20 cellular contexts compared by ENCODE assay signal in genomic region chr11:11075515-11076171, GRCh38.
DNase-seq lines count a peak whose midpoint lies in the region; ATAC-seq and TF ChIP-seq lines count a peak whose summit lies in the region.
"Had no signal": no experiment of that assay in that cellular context is flagged by ENCODE, and none has a peak within 500 bp of the region (broad histone marks: within the 10 kb centered on the region; RNA-seq: fewer than 3 reads in every experiment).

No MANE protein-coding gene starts in this region.

- no peak overlapping the region for H2AK5ac ChIP-seq in mesenchymal stem cell (ENCODE audit: low read length, severe bottlenecking)

- CTCF ChIA-PET in HEK293 (lab: Yijun Ruan, JAX), result no interaction called here

- H2AFZ ChIP-seq in mesenchymal stem cell (ENCODE audit: low read depth, low read length), result no peak overlapping the region

- H4K20me1 ChIP-seq in BLaER1, result no peaks in the 10 kb centered on the region

- POLR2A ChIA-PET in HEK293 (lab: Yijun Ruan, JAX), result no interaction called here

- no peak overlapping the region for H4K91ac ChIP-seq in mesenchymal stem cell (ENCODE audit: low read length)

- no peak overlapping the region for H3K18ac ChIP-seq in mesenchymal stem cell (ENCODE audit: low read depth in 1 of 2, low read length in 2 of 2)

- no peak overlapping the region for H3K23ac ChIP-seq in mesenchymal stem cell (ENCODE audit: low read length in 2 of 2)

- H3K4me2 ChIP-seq in BLaER1 (0 out of 2 replicates have a peak overlapping the region, but pooled peaks have one; percentile 10), mesenchymal stem cell (ENCODE audit: low read length, poor library complexity, severe bottlenecking) (no peak overlapping the region)

- no peak overlapping the region for H3K9ac ChIP-seq in BLaER1
- no peak overlapping the region for H3K9ac ChIP-seq in mesenchymal stem cell (ENCODE audit: low read length)

- H4K8ac ChIP-seq in mesenchymal stem cell (ENCODE audit: low read length), result no peak overlapping the region

- ATAC-seq in HG03442 (IDR thresholded peaks at IDR 0.05; ENCODE audit: unreplicated experiment) (no peak), GM19351 (IDR thresholded peaks at IDR 0.05; ENCODE audit: unreplicated experiment) (no peak), HG03175 (IDR thresholded peaks at IDR 0.05; ENCODE audit: unreplicated experiment) (no peak)
- ATAC-seq: activated CD4-positive, CD25-positive, alpha-beta regulatory T cell treated with anti-CD3 and anti-CD28 coated beads, Interleukin-2, amount 50 U/mL, for 24 hours; activated CD8-positive, alpha-beta T cell treated with anti-CD3 and anti-CD28 coated beads, Interleukin-2, amount 10 ng/mL, durations not matched to agents 7 days and 5 days; HCT116; stimulated activated memory B cell treated with anti-CD40 and anti-IgM and Interleukin-4, amounts not matched to agents 10 μg/mL and 1 μg/mL and 100 μg/mL, for 72 hours had no signal

- H3K9me3 ChIP-seq in BLaER1 (no peaks in the 10 kb centered on the region), HEK293 (ENCODE audit: control insufficient read depth, insufficient read depth, low read depth, low read length) (no peaks in the 10 kb centered on the region), mesenchymal stem cell (ENCODE audit: control insufficient read depth, low read length) (no peaks in the 10 kb centered on the region)

- no peak overlapping the region for H3K4ac ChIP-seq in mesenchymal stem cell (ENCODE audit: low read depth in 1 of 2, low read length in 2 of 2)

- H3K27me3 ChIP-seq in BLaER1, result no peaks in the 10 kb centered on the region
- H3K27me3 ChIP-seq in mesenchymal stem cell (ENCODE audit: control insufficient read depth in 1 of 2, insufficient read depth in 1 of 2, low read length in 2 of 2), result peaks cover 70 to 78% of the 10 kb centered on the region in 2 experiments
- H3K27me3 ChIP-seq: dorsolateral prefrontal cortex had no signal

- H3K14ac ChIP-seq in mesenchymal stem cell (ENCODE audit: low read length in 2 of 2), result no peak overlapping the region

- no peak overlapping the region for H2BK5ac ChIP-seq in mesenchymal stem cell (ENCODE audit: low read depth, low read length, poor library complexity, severe bottlenecking)

- no peak overlapping the region for H2BK12ac ChIP-seq in mesenchymal stem cell (ENCODE audit: low read length in 2 of 2)

- DNase-seq in mesenchymal stem cell, result peak; percentile 21
- DNase-seq in stimulated activated CD4-positive, alpha-beta T cell treated with anti-CD3 and anti-CD28 coated beads, Interleukin-4, amount 100 ng/mL, for 24 hours, result no peak
- DNase-seq: activated CD8-positive, alpha-beta T cell treated with anti-CD3 and anti-CD28 coated beads, Interleukin-2, amount 10 ng/mL, durations not matched to agents 7 days and 5 days; activated naive CD4-positive, alpha-beta T cell treated with anti-CD3 and anti-CD28 coated beads, Interleukin-2, amount 50 U/mL, for 16 hours; activated T-cell treated with anti-CD3 and anti-CD28 coated beads, Interleukin-2, amount 50 U/mL, for 24 hours; aorta; erythroblast; midbrain; NCI-H226 had no signal

- no peak for TF ChIP-seq CTCF in HEK293 (tag by site-specific recombination; IDR thresholded peaks at IDR 0.05)
- TF ChIP-seq CTCF in VCaP (conservative IDR thresholded peaks at IDR 0.05), result no peak; the same call in 1 of the 2 replicates

- no peak overlapping the region for H3K4me3 ChIP-seq in BLaER1
- no peak overlapping the region for H3K4me3 ChIP-seq in HEK293 (ENCODE audit: low read depth, low read length)
- H3K4me3 ChIP-seq in mesenchymal stem cell (ENCODE audit: insufficient read depth in 1 of 2, low read depth in 1 of 2, low read length in 2 of 2), result no peak overlapping the region
- H3K4me3 ChIP-seq: dorsolateral prefrontal cortex had no signal

- H3K4me1 ChIP-seq in BLaER1 (peaks cover 37% of the 10 kb centered on the region), HEK293 (ENCODE audit: control insufficient read depth, insufficient read depth, low read length) (no peaks in the 10 kb centered on the region), mesenchymal stem cell (ENCODE audit: control insufficient read depth, insufficient read depth, low read depth, low read length) (no peaks in the 10 kb centered on the region)

- no peak overlapping the region for H2BK120ac ChIP-seq in mesenchymal stem cell (ENCODE audit: low read depth, low read length)

- no peaks in the 10 kb centered on the region for H3K79me1 ChIP-seq in mesenchymal stem cell (replicated peaks; ENCODE audit: low read length, poor library complexity, severe bottlenecking)

- WGBS in mesenchymal stem cell, result 52% methylated on average over 5 of the region's 6 CpGs

- H2BK15ac ChIP-seq in mesenchymal stem cell (ENCODE audit: low read depth, poor library complexity, severe bottlenecking), result no peak overlapping the region

- H3K27ac ChIP-seq in BLaER1 (no peak overlapping the region), HEK293 (ENCODE audit: extremely low read depth, low read depth, low read length) (no peak overlapping the region), VCaP (peak overlapping the region; percentile 56), mesenchymal stem cell (ENCODE audit: low read length, poor library complexity, severe bottlenecking) (no peak overlapping the region)
- H3K27ac ChIP-seq: HL-60 had no signal

- no peaks in the 10 kb centered on the region for H3K36me3 ChIP-seq in BLaER1
- no peaks in the 10 kb centered on the region for H3K36me3 ChIP-seq in HEK293 (ENCODE audit: control insufficient read depth in 2 of 2, insufficient read depth in 1 of 2, low read length in 2 of 2)
- H3K36me3 ChIP-seq in mesenchymal stem cell (ENCODE audit: control insufficient read depth in 1 of 2, insufficient read depth in 2 of 2, low read depth in 1 of 2, low read length in 2 of 2), result no peaks in the 10 kb centered on the region

TF ChIP-seq in HEK293, 187 proteins besides CTCF, POLR2A, EP300 and RAD21:
- peak; percentile 52 for TF ChIP-seq PRDM10 (tag by site-specific recombination; IDR thresholded peaks at IDR 0.05)
- TF ChIP-seq ZBTB49 (tag by site-specific recombination; IDR thresholded peaks at IDR 0.05; ENCODE audit: low read depth), result no peak
- TF ChIP-seq YY2 (tag by site-specific recombination; IDR thresholded peaks at IDR 0.05), result no peak
